Comparison of ENCODE assay signal across 21 cellular contexts in genomic region chr18:8507881-8508280, GRCh38.
"Had no signal": no experiment of that assay in that cellular context is flagged by ENCODE, and none has a peak within 500 bp of the region (broad histone marks: within the 10 kb centered on the region; RNA-seq: fewer than 3 reads in every experiment).

No MANE protein-coding gene starts in this region.

- H3K9me3 ChIP-seq: breast epithelium, spleen, upper lobe of left lung had no signal

- H3K36me3 Mint-ChIP-seq: activated naive CD4-positive, alpha-beta T cell treated with anti-CD3 and anti-CD28 coated beads, Interleukin-2, amount 50 U/mL, for 24 hours; immature natural killer cell; natural killer cell had no signal

- H3K4me3 ChIP-seq: breast epithelium, dorsolateral prefrontal cortex, spleen, upper lobe of left lung had no signal

- H3K27ac ChIP-seq: breast epithelium, dorsolateral prefrontal cortex, spleen, upper lobe of left lung, WERI-Rb-1 had no signal

- H3K9me3 Mint-ChIP-seq: activated naive CD4-positive, alpha-beta T cell treated with anti-CD3 and anti-CD28 coated beads, Interleukin-2, amount 50 U/mL, for 24 hours; central memory CD8-positive, alpha-beta T cell; immature natural killer cell; natural killer cell had no signal

- H3K27ac Mint-ChIP-seq: activated naive CD4-positive, alpha-beta T cell treated with anti-CD3 and anti-CD28 coated beads, Interleukin-2, amount 50 U/mL, for 24 hours; effector memory CD8-positive, alpha-beta T cell; immature natural killer cell; natural killer cell; progenitor cell of endocrine pancreas had no signal

- ATAC-seq: effector memory CD8-positive, alpha-beta T cell; left ventricle myocardium superior; natural killer cell had no signal

- H3K4me1 Mint-ChIP-seq: activated naive CD4-positive, alpha-beta T cell treated with anti-CD3 and anti-CD28 coated beads, Interleukin-2, amount 50 U/mL, for 24 hours; central memory CD8-positive, alpha-beta T cell; immature natural killer cell; natural killer cell had no signal

- H3K4me3 Mint-ChIP-seq: activated naive CD4-positive, alpha-beta T cell treated with anti-CD3 and anti-CD28 coated beads, Interleukin-2, amount 50 U/mL, for 24 hours; central memory CD8-positive, alpha-beta T cell; effector memory CD8-positive, alpha-beta T cell; immature natural killer cell; natural killer cell had no signal

- DNase-seq: activated CD4-positive, alpha-beta T cell treated with anti-CD3 and anti-CD28 coated beads for 1 hour; activated CD4-positive, alpha-beta T cell treated with anti-CD3 and anti-CD28 coated beads, Interleukin-2, amount 50 U/mL, for 1 hour; activated gamma-delta T cell treated with Interleukin-2 at 50 U/mL for 16 hours; activated T-cell treated with anti-CD3 and anti-CD28 coated beads, Interleukin-2, amount 50 U/mL, for 1 hour; dorsolateral prefrontal cortex; effector memory CD8-positive, alpha-beta T cell; immature natural killer cell; kidney glomerular epithelial cell; left ventricle myocardium superior; midbrain; natural killer cell; spleen; stimulated activated CD4-positive, alpha-beta T cell treated with anti-CD3 and anti-CD28 coated beads, Interleukin-4, amount 100 ng/mL, for 24 hours; stimulated activated naive CD4-positive, alpha-beta T cell treated with Interleukin-2 at 50 U/mL for 16 hours; T-helper 1 cell; upper lobe of left lung had no signal

- H3K27me3 ChIP-seq: breast epithelium, upper lobe of left lung had no signal

- H3K4me1 ChIP-seq: breast epithelium, spleen, upper lobe of left lung had no signal

- H3K36me3 ChIP-seq: breast epithelium, spleen, upper lobe of left lung, WERI-Rb-1 had no signal
